ENCODE assay signal across 11 cellular contexts in genomic region chr1:108704501-108704900, GRCh38. TPM values are rescaled to one million over a fixed set of nuclear protein-coding genes. Genes with fewer than 3 reads are reported as not detected.
DNase-seq lines count a peak whose midpoint lies in the region; ATAC-seq and TF ChIP-seq lines count a peak whose summit lies in the region.
"Had no signal": no experiment of that assay in that cellular context is flagged by ENCODE, and none has a peak within 500 bp of the region (broad histone marks: within the 10 kb centered on the region; RNA-seq: fewer than 3 reads in every experiment).

No MANE protein-coding gene starts in this region.

- no peaks in the 10 kb centered on the region for H3K27me3 ChIP-seq in CD8-positive, alpha-beta memory T cell (ENCODE audit: insufficient read depth, low read length, poor library complexity, severe bottlenecking)
- H3K27me3 ChIP-seq in Loucy (ENCODE audit: insufficient read depth, low read length, poor library complexity, severe bottlenecking): no peaks in the 10 kb centered on the region

- TF ChIP-seq CTCF in Loucy (conservative IDR thresholded peaks at IDR 0.05; ENCODE audit: low read length): no peak
- no peak for TF ChIP-seq CTCF in astrocyte of the spinal cord (IDR thresholded peaks at IDR 0.05; ENCODE audit: low read depth, low read length)

- peaks cover 3 to 29% (median 10%) of the 10 kb centered on the region in 3 donors for H3K36me3 Mint-ChIP-seq in CD8-positive, alpha-beta memory T cell
- peaks cover 23% of the 10 kb centered on the region for H3K36me3 Mint-ChIP-seq in activated T-cell treated with anti-CD3 and anti-CD28 coated beads, Interleukin-2, amount 50 U/mL, for 4 hours (ENCODE audit: insufficient read depth)

- H3K9me3 ChIP-seq in CD8-positive, alpha-beta memory T cell (ENCODE audit: low read length): no peaks in the 10 kb centered on the region
- no peaks in the 10 kb centered on the region for H3K9me3 ChIP-seq in Loucy (ENCODE audit: insufficient read depth, low read depth, low read length)

- H3K4me2 ChIP-seq in Loucy (ENCODE audit: low read depth, low read length, poor library complexity, severe bottlenecking): peak overlapping the region; percentile 6

- H4K20me1 ChIP-seq in Loucy (ENCODE audit: insufficient read depth, low read length, poor library complexity, severe bottlenecking): peaks cover 18% of the 10 kb centered on the region

- H2AFZ ChIP-seq in Loucy (ENCODE audit: low read length): no peak overlapping the region

- POLR2A ChIA-PET in CD8-positive, alpha-beta memory T cell (lab: Charles Lee): interaction anchor here (9.5 kb wide), 1 partner anchor 11 kb away, joined by 65 read pairs; the partner anchor contains the start of gene PRPF38B

- H3K9me3 Mint-ChIP-seq in CD8-positive, alpha-beta memory T cell: no peaks in the 10 kb centered on the region
- H3K9me3 Mint-ChIP-seq in activated T-cell treated with anti-CD3 and anti-CD28 coated beads, Interleukin-2, amount 50 U/mL, for 4 hours: no peaks in the 10 kb centered on the region

- peaks cover 43% of the 10 kb centered on the region for H3K4me1 ChIP-seq in CD8-positive, alpha-beta memory T cell (ENCODE audit: insufficient read depth, low read length)
- H3K4me1 ChIP-seq in Loucy (ENCODE audit: insufficient read depth, low read length, poor library complexity, severe bottlenecking): peaks cover 10% of the 10 kb centered on the region

- H3K9me2 ChIP-seq in Loucy (replicated peaks; ENCODE audit: low read depth, low read length): no peaks in the 10 kb centered on the region

- H3K4me3 ChIP-seq in CD8-positive, alpha-beta memory T cell (ENCODE audit: low read length): no peak overlapping the region
- H3K4me3 ChIP-seq in Loucy (ENCODE audit: low read length, poor library complexity, severe bottlenecking): no peak overlapping the region
- H3K4me3 ChIP-seq in astrocyte of the spinal cord (ENCODE audit: low read depth, low read length): no peak overlapping the region

- ATAC-seq in left colon (peak; percentile 15), HG02763 (IDR thresholded peaks at IDR 0.05; ENCODE audit: unreplicated experiment) (no peak), HG03135 (IDR thresholded peaks at IDR 0.05; ENCODE audit: unreplicated experiment) (no peak), GM18867 (IDR thresholded peaks at IDR 0.05; ENCODE audit: unreplicated experiment) (no peak)
- ATAC-seq in activated T-cell treated with anti-CD3 and anti-CD28 coated beads, Interleukin-2, amount 50 U/mL, for 4 hours: no peak

- no peak overlapping the region for H3K9ac ChIP-seq in Loucy (ENCODE audit: low read depth, low read length, poor library complexity, severe bottlenecking)

- H3K4me1 Mint-ChIP-seq in CD8-positive, alpha-beta memory T cell: peaks cover 48 to 72% (median 63%) of the 10 kb centered on the region in 3 donors
- peaks cover 50% of the 10 kb centered on the region for H3K4me1 Mint-ChIP-seq in activated T-cell treated with anti-CD3 and anti-CD28 coated beads, Interleukin-2, amount 50 U/mL, for 4 hours (ENCODE audit: low read depth)

- peak overlapping the region in 2 of 7 donors; percentile 71 to 72 for H3K4me3 Mint-ChIP-seq in CD8-positive, alpha-beta memory T cell
- no peak overlapping the region for H3K4me3 Mint-ChIP-seq in activated T-cell treated with anti-CD3 and anti-CD28 coated beads, Interleukin-2, amount 50 U/mL, for 4 hours

- peaks cover 4% of the 10 kb centered on the region; the same call in 1 of the 2 replicates for H3K79me2 ChIP-seq in Loucy (ENCODE audit: insufficient read depth, low read length)

- intact Hi-C loops in left colon (cut with DNase I, micrococcal nuclease): no loop called here

- no peaks in the 10 kb centered on the region for H3K27me3 Mint-ChIP-seq in CD8-positive, alpha-beta memory T cell
- H3K27me3 Mint-ChIP-seq in activated T-cell treated with anti-CD3 and anti-CD28 coated beads, Interleukin-2, amount 50 U/mL, for 4 hours (ENCODE audit: low read depth): no peaks in the 10 kb centered on the region

- peaks cover 8% of the 10 kb centered on the region for H3K36me3 ChIP-seq in CD8-positive, alpha-beta memory T cell (ENCODE audit: insufficient read depth, low read length)
- H3K36me3 ChIP-seq in Loucy (ENCODE audit: insufficient read depth, low read length): peaks cover 28% of the 10 kb centered on the region

- no peak for DNase-seq in CD8-positive, alpha-beta memory T cell
- peak; percentile 70 for DNase-seq in astrocyte of the spinal cord (ENCODE audit: low read depth, low spot score)
- no peak for DNase-seq in left colon
- DNase-seq in activated T-cell treated with anti-CD3 and anti-CD28 coated beads, Interleukin-2, amount 50 U/mL, for 4 hours: no peak
- DNase-seq: amygdala, NCI-H1930, occipital lobe had no signal

- CTCF ChIA-PET in CD8-positive, alpha-beta memory T cell (lab: Charles Lee): interaction anchor here (1.3 to 1.7 kb wide), 3 partner anchors 12 to 194 kb away, joined by 3 to 11 read pairs (median 6); partner anchors contain the start of gene PRPF38B

- H3K27ac ChIP-seq in CD8-positive, alpha-beta memory T cell (ENCODE audit: low read depth, low read length): peak overlapping the region; percentile 11

- in situ Hi-C loops in astrocyte of the spinal cord (cut with HindIII; ENCODE audit: low sequenced_read_pairs): no loop called here

- peaks cover 16% of the 10 kb centered on the region; the same call in 1 of the 2 replicates for H3F3A ChIP-seq in Loucy (ENCODE audit: low read depth)

- H3K27ac Mint-ChIP-seq in CD8-positive, alpha-beta memory T cell: peak overlapping the region; percentile 83 to 96 (median 93)

RNA-seq across cellular contexts. Expression of gene FNDC7, which starts 8.2 kb away (rescaled TPM):
- under 1 TPM in 1 of 2 experiments, not detected in 1; 0.09 TPM for total RNA-seq in CD8-positive, alpha-beta memory T cell
- polyA plus RNA-seq in CD8-positive, alpha-beta memory T cell: not detected
- not detected for total RNA-seq in left colon
- not detected for total RNA-seq in activated T-cell treated with anti-CD3 and anti-CD28 coated beads, Interleukin-2, amount 50 U/mL, for 4 hours
- total RNA-seq: occipital lobe had no signal

RNA-seq across cellular contexts. Expression of gene PRPF38B, which starts 12.4 kb away (rescaled TPM):
- 10 to 100 TPM; 74.8 to 78.1 TPM for total RNA-seq in CD8-positive, alpha-beta memory T cell
- polyA plus RNA-seq in CD8-positive, alpha-beta memory T cell: 32.3 TPM
- total RNA-seq in left colon: 10 to 100 TPM; 25.5 to 31.0 TPM
- 10 to 100 TPM; 68.9 to 76.7 (median 76.6) TPM for total RNA-seq in activated T-cell treated with anti-CD3 and anti-CD28 coated beads, Interleukin-2, amount 50 U/mL, for 4 hours

RNA-seq across cellular contexts. Expression of gene STXBP3, which starts 42.0 kb away (rescaled TPM):
- total RNA-seq in CD8-positive, alpha-beta memory T cell: 10 to 100 TPM; 43.2 to 43.3 TPM
- 54.8 TPM for polyA plus RNA-seq in CD8-positive, alpha-beta memory T cell
- total RNA-seq in left colon: 10 to 100 TPM; 59.0 to 75.5 TPM
- 10 to 100 TPM; 26.4 to 30.0 (median 27.8) TPM for total RNA-seq in activated T-cell treated with anti-CD3 and anti-CD28 coated beads, Interleukin-2, amount 50 U/mL, for 4 hours

RNA-seq across cellular contexts. Expression of gene HENMT1, which starts 43.6 kb away (rescaled TPM):
- total RNA-seq in CD8-positive, alpha-beta memory T cell: 10 to 100 TPM; 29.6 to 31.3 TPM
- 55.2 TPM for polyA plus RNA-seq in CD8-positive, alpha-beta memory T cell
- total RNA-seq in left colon: 1 to 10 TPM; 6.6 to 7.3 TPM
- total RNA-seq in activated T-cell treated with anti-CD3 and anti-CD28 coated beads, Interleukin-2, amount 50 U/mL, for 4 hours: 10 to 100 TPM; 11.9 to 12.2 (median 12.0) TPM
